Comparison of ENCODE assay signal across 10 cellular contexts in genomic region chr16:1109648-1110047, GRCh38.
"Had no signal": no experiment of that assay in that cellular context is flagged by ENCODE, and none has a peak within 500 bp of the region (broad histone marks: within the 10 kb centered on the region; RNA-seq: fewer than 3 reads in every experiment).

No MANE protein-coding gene starts in this region.

- H3K36me3 Mint-ChIP-seq: naive thymus-derived CD4-positive, alpha-beta T cell; type B pancreatic cell had no signal

- DNase-seq: colonic mucosa; dermis blood vessel endothelial cell; esophagus squamous epithelium; glutamatergic neuron; islet precursor cell; mesendoderm; naive thymus-derived CD4-positive, alpha-beta T cell; stimulated activated CD4-positive, alpha-beta T cell treated with anti-CD3 and anti-CD28 coated beads, Interleukin-2, amount 100 ng/mL, for 48 hours; stimulated activated naive CD4-positive, alpha-beta T cell treated with Interleukin-2 at 50 U/mL for 16 hours had no signal

- H3K27ac Mint-ChIP-seq: naive thymus-derived CD4-positive, alpha-beta T cell; type B pancreatic cell had no signal

- H3K4me3 Mint-ChIP-seq: naive thymus-derived CD4-positive, alpha-beta T cell; type B pancreatic cell had no signal

- H3K9me3 Mint-ChIP-seq: type B pancreatic cell had no signal

- H3K4me1 Mint-ChIP-seq: naive thymus-derived CD4-positive, alpha-beta T cell had no signal

- ATAC-seq: naive thymus-derived CD4-positive, alpha-beta T cell had no signal
